ENCODE assay signal across 9 cellular contexts in the genomic region with DNA sequence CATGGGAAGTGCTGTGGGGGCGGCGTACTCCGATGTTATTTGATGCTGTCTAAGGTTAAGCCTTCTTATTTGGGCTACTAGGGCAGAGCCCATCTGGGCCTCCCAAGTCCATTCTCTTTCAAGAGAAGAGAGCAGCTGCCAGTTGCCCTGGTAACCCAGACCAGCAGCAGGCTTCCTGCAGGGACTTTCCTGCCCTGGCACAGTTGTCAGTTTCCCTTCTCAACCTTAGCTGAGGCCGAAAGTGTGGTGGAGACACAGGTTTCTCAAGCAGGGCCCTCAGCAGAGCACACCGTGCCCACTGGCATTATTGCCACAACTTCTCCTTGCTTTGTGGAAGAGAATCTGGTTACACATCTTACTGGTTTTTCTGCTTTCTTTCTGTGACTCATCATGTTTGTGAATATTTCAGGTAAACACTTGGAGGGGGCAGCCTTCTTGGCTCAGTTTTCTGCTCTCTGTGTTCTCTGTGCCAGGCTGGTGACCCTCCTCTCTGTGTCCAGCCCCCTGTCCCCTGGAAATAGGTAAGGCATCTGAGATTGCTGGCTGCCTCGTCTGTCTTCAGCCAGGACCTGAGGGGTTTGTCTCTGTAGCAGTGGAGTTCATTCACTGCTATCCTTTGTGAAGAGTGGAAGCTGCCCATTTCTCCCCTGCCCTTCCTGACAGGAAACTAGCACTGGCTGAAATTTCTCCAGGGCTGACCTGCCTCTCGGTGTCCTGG.
A peak's percentile ranks its signal among the peaks of the same experiment; 100 is the strongest.
DNase-seq lines count a peak whose midpoint lies in the region; ATAC-seq and TF ChIP-seq lines count a peak whose summit lies in the region.
"Had no signal": no experiment of that assay in that cellular context is flagged by ENCODE, and none has a peak within 500 bp of the region (broad histone marks: within the 10 kb centered on the region; RNA-seq: fewer than 3 reads in every experiment).

No MANE protein-coding gene starts in this region.

- ATAC-seq in GM19463 (IDR thresholded peaks at IDR 0.05; ENCODE audit: unreplicated experiment) (peak; percentile 57), HG03045 (IDR thresholded peaks at IDR 0.05; ENCODE audit: unreplicated experiment) (no peak)

- H3K9me3 ChIP-seq in Caco-2, result no peaks in the 10 kb centered on the region
- H3K9me3 ChIP-seq: thoracic aorta had no signal

- BruUV-seq in Caco-2 (replicated peaks; lab: Mats Ljungman, UMichigan), result no TSS peak

- H3K4me1 Mint-ChIP-seq in Caco-2 (ENCODE audit: low read depth, unreplicated experiment), result peaks cover 31% of the 10 kb centered on the region
- peaks cover 83% of the 10 kb centered on the region for H3K4me1 Mint-ChIP-seq in activated CD4-positive, alpha-beta T cell treated with anti-CD3 and anti-CD28 coated beads, Interleukin-2, amount 10 ng/mL, durations not matched to agents 7 days and 5 days

- H3K4me3 ChIP-seq in Caco-2 (ENCODE audit: low read depth, low read length) (no peak overlapping the region), fibroblast of the aortic adventitia (ENCODE audit: low read depth, low read length) (no peak overlapping the region)
- H3K4me3 ChIP-seq: thoracic aorta had no signal

- no peaks in the 10 kb centered on the region for H3K27me3 ChIP-seq in Caco-2 (replicated peaks; ENCODE audit: control insufficient read depth, insufficient read depth, low read length)

- DNase-seq in Caco-2, result peak in 1 of 2 experiments; percentile 39
- DNase-seq in MV-4-11 (lab: John Stamatoyannopoulos, UW), result peak; percentile 36
- peak; percentile 39 for DNase-seq in activated CD4-positive, alpha-beta T cell treated with anti-CD3 and anti-CD28 coated beads, Interleukin-2, amount 10 ng/mL, durations not matched to agents 7 days and 5 days
- DNase-seq in fibroblast of the aortic adventitia (ENCODE audit: low read depth), result peak; percentile 4
- DNase-seq in stimulated activated CD8-positive, alpha-beta memory T cell treated with anti-CD3 and anti-CD28 coated beads, Interleukin-4, amount 100 ng/mL, for 48 hours, result peak; percentile 72
- no peak for DNase-seq in Kasumi-1 (lab: John Stamatoyannopoulos, UW)

- H3K27me3 Mint-ChIP-seq in Caco-2 (ENCODE audit: insufficient read depth, unreplicated experiment), result no peaks in the 10 kb centered on the region
- H3K27me3 Mint-ChIP-seq in activated CD4-positive, alpha-beta T cell treated with anti-CD3 and anti-CD28 coated beads, Interleukin-2, amount 10 ng/mL, durations not matched to agents 7 days and 5 days, result peaks cover 2% of the 10 kb centered on the region

- H3K27ac Mint-ChIP-seq in Caco-2 (ENCODE audit: unreplicated experiment), result peak overlapping the region; percentile 79
- peak overlapping the region; percentile 10 for H3K27ac Mint-ChIP-seq in activated CD4-positive, alpha-beta T cell treated with anti-CD3 and anti-CD28 coated beads, Interleukin-2, amount 10 ng/mL, durations not matched to agents 7 days and 5 days

- TF ChIP-seq CTCF in Caco-2 (IDR thresholded peaks at IDR 0.05; ENCODE audit: insufficient read depth in 1 of 2, low read depth in 1 of 2, low read length in 1 of 2, severe bottlenecking in 1 of 2, unreplicated experiment in 1 of 2) (no peak), fibroblast of the aortic adventitia (IDR thresholded peaks at IDR 0.05; ENCODE audit: insufficient read depth, low read length) (no peak)

- intact Hi-C loops in Caco-2 (cut with micrococcal nuclease; ENCODE audit: unreplicated experiment), result no loop called here

- no peaks in the 10 kb centered on the region for H3K36me3 ChIP-seq in Caco-2 (ENCODE audit: control insufficient read depth, insufficient read depth, low read length)
- H3K36me3 ChIP-seq: thoracic aorta had no signal

- POLR2A ChIA-PET in Caco-2 (lab: Charles Lee), result no interaction called here
- POLR2A ChIA-PET in activated CD4-positive, alpha-beta T cell treated with anti-CD3 and anti-CD28 coated beads, Interleukin-2, amount 10 ng/mL, durations not matched to agents 7 days and 5 days (lab: Charles Lee), result interaction anchor here (0.7 kb wide), 1 partner anchor 54 kb away, joined by 6 read pairs; no protein-coding TSS in a partner anchor

- H3K9me3 Mint-ChIP-seq in Caco-2 (ENCODE audit: unreplicated experiment), result no peaks in the 10 kb centered on the region
- H3K9me3 Mint-ChIP-seq in activated CD4-positive, alpha-beta T cell treated with anti-CD3 and anti-CD28 coated beads, Interleukin-2, amount 10 ng/mL, durations not matched to agents 7 days and 5 days, result no peaks in the 10 kb centered on the region

- no peaks in the 10 kb centered on the region for H3K36me3 Mint-ChIP-seq in Caco-2 (ENCODE audit: insufficient read depth, unreplicated experiment)
- H3K36me3 Mint-ChIP-seq in activated CD4-positive, alpha-beta T cell treated with anti-CD3 and anti-CD28 coated beads, Interleukin-2, amount 10 ng/mL, durations not matched to agents 7 days and 5 days (ENCODE audit: low read depth), result no peaks in the 10 kb centered on the region

- peak overlapping the region; percentile 34 for H3K4me3 Mint-ChIP-seq in Caco-2 (ENCODE audit: unreplicated experiment)
- no peak overlapping the region for H3K4me3 Mint-ChIP-seq in activated CD4-positive, alpha-beta T cell treated with anti-CD3 and anti-CD28 coated beads, Interleukin-2, amount 10 ng/mL, durations not matched to agents 7 days and 5 days

- CTCF ChIA-PET in Caco-2 (lab: Charles Lee), result no interaction called here
- CTCF ChIA-PET in activated CD4-positive, alpha-beta T cell treated with anti-CD3 and anti-CD28 coated beads, Interleukin-2, amount 10 ng/mL, durations not matched to agents 7 days and 5 days (lab: Charles Lee), result interaction anchor here (0.7 kb wide), 1 partner anchor 1354 kb away, joined by 3 read pairs; no protein-coding TSS in a partner anchor

- peaks cover 37% of the 10 kb centered on the region for H3K4me1 ChIP-seq in Caco-2

Comparison
In these comparisons a context has a peak if more than half of its experiments do, and no peak if none do; other contexts are left out.
1. DNase-seq: peak in MV-4-11 (single experiment), activated CD4-positive, alpha-beta T cell treated with anti-CD3 and anti-CD28 coated beads, Interleukin-2, amount 10 ng/mL, durations not matched to agents 7 days and 5 days (single experiment), fibroblast of the aortic adventitia (single experiment) and stimulated activated CD8-positive, alpha-beta memory T cell treated with anti-CD3 and anti-CD28 coated beads, Interleukin-4, amount 100 ng/mL, for 48 hours (single experiment); none in Kasumi-1 (0 of 2).